Comparison of ENCODE assay signal across 36 cellular contexts in genomic region chr12:67568055-67568454, GRCh38.
"Had no signal": no experiment of that assay in that cellular context is flagged by ENCODE, and none has a peak within 500 bp of the region (broad histone marks: within the 10 kb centered on the region; RNA-seq: fewer than 3 reads in every experiment).

No MANE protein-coding gene starts in this region.

- H3K4me3 ChIP-seq: adrenal gland, body of pancreas, breast epithelium, cardiac muscle cell had no signal

- H3K27me3 ChIP-seq: adrenal gland, body of pancreas, brain microvascular endothelial cell, breast epithelium, cardiac muscle cell had no signal

- H3K4me1 ChIP-seq: adrenal gland, body of pancreas, breast epithelium had no signal

- H3K9me3 ChIP-seq: adrenal gland, body of pancreas had no signal

- H3K36me3 ChIP-seq: adrenal gland, brain microvascular endothelial cell, breast epithelium, cardiac muscle cell had no signal

- DNase-seq: activated B cell treated with CpG ODN at 0.5 μM for 24 hours; activated CD4-positive, alpha-beta memory T cell treated with anti-CD3 and anti-CD28 coated beads for 36 hours; activated CD4-positive, alpha-beta T cell treated with anti-CD3 and anti-CD28 coated beads for 4 hours; activated CD4-positive, alpha-beta T cell treated with anti-CD3 and anti-CD28 coated beads, Interleukin-2, amount 10 ng/mL, durations not matched to agents 24 days and 14 days; activated CD4-positive, alpha-beta T cell treated with anti-CD3 and anti-CD28 coated beads, Interleukin-2, amount 50 U/mL, for 1 hour; activated CD4-positive, alpha-beta T cell treated with anti-CD3 and anti-CD28 coated beads, Interleukin-2, amount 50 U/mL, for 4 hours; activated CD4-positive, CD25-positive, alpha-beta regulatory T cell treated with anti-CD3 and anti-CD28 coated beads, Interleukin-2, amount 50 U/mL, for 72 hours; activated CD8-positive, alpha-beta memory T cell treated with anti-CD3 and anti-CD28 coated beads, Interleukin-2, amount 50 U/mL, for 4 hours; activated CD8-positive, alpha-beta T cell treated with anti-CD3 and anti-CD28 coated beads for 36 hours; activated effector memory CD4-positive, alpha-beta T cell treated with anti-CD3 and anti-CD28 coated beads, Interleukin-2, amount 50 U/mL, for 16 hours; activated gamma-delta T cell treated with Interleukin-2 at 50 U/mL for 16 hours; activated naive CD4-positive, alpha-beta T cell; activated naive CD4-positive, alpha-beta T cell treated with anti-CD3 and anti-CD28 coated beads for 36 hours; activated naive CD4-positive, alpha-beta T cell treated with anti-CD3 and anti-CD28 coated beads, Interleukin-2, amount 50 U/mL, for 16 hours; activated naive CD8-positive, alpha-beta T cell treated with anti-CD3 and anti-CD28 coated beads for 36 hours; activated T-cell treated with anti-CD3 and anti-CD28 coated beads for 4 hours; activated T-cell treated with anti-CD3 and anti-CD28 coated beads, Interleukin-2, amount 50 U/mL, for 1 hour; activated T-cell treated with anti-CD3 and anti-CD28 coated beads, Interleukin-2, amount 50 U/mL, for 4 hours; activated T-cell treated with anti-CD3 and anti-CD28 coated beads, Interleukin-2, amount 50 U/mL, for 72 hours; adrenal gland; amniotic stem cell; aorta; body of pancreas; brain microvascular endothelial cell; caudate nucleus; cerebellar nuclear complex; T-helper 1 cell; T-helper 2 cell; T-helper 9 cell had no signal

- FAIRE-seq: astrocyte, TTC549 had no signal

- H3K27ac ChIP-seq: adrenal gland, body of pancreas, brain microvascular endothelial cell, breast epithelium, cardiac muscle cell, VCaP had no signal

- ATAC-seq: activated CD8-positive, alpha-beta T cell treated with anti-CD3 and anti-CD28 coated beads for 36 hours; activated naive CD4-positive, alpha-beta T cell treated with anti-CD3 and anti-CD28 coated beads, Interleukin-2, amount 50 U/mL, for 72 hours; activated T-cell treated with anti-CD3 and anti-CD28 coated beads, Interleukin-2, amount 50 U/mL, for 4 hours; activated T-cell treated with anti-CD3 and anti-CD28 coated beads, Interleukin-2, amount 50 U/mL, for 72 hours; activated T-helper 17 cell treated with anti-CD3 and anti-CD28 coated beads, Interleukin-2, amount 50 U/mL, for 72 hours; body of pancreas had no signal
